ENCODE assay signal across 10 cellular contexts in the genomic region with DNA sequence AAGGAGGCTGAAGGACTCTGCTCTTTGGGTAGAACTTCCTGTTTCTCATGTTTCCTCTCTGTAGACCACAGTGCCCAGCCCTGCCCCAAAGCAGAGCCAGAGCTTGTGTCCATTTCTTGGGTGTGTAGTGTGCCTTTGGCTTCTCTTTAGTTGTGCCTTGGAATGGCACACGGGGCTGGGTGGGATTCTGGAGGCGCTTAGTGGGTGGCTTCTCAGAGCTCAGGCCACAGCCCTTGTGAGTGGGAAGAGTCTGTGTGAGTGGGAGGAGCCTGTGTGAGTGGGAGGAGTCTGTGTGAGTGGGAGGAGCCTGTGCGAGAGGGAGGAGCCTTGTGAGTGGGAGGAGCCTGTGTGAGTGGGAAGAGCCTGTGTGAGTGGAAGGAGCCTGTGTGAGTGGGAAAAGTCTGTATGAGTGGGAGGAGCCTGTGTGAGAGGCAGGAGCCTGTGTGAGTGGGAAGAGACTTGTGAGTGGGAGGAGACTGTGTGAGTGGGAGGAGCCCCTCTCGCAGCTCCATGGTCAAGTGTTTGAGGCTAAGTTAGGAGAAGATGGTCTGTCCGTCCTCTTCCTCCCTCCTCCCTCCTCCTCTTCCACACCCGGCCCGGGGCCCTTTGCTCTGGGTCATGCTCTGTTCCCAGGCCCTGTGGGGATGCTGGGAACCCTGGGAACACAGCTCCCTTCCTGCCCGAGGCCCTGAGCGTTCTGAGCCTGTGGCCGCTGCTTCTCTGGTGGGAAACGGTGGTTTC.
DNase-seq lines count a peak whose midpoint lies in the region; ATAC-seq and TF ChIP-seq lines count a peak whose summit lies in the region.
"Had no signal": no experiment of that assay in that cellular context is flagged by ENCODE, and none has a peak within 500 bp of the region (broad histone marks: within the 10 kb centered on the region; RNA-seq: fewer than 3 reads in every experiment).

No MANE protein-coding gene starts in this region.

- no peaks in the 10 kb centered on the region for H3K9me3 ChIP-seq in CD8-positive, alpha-beta T cell (ENCODE audit: low read length)
- H3K9me3 ChIP-seq in lower lobe of right lung, result peaks cover 10% of the 10 kb centered on the region

- H3K27ac ChIP-seq in CD8-positive, alpha-beta T cell (ENCODE audit: low read depth, low read length), result no peak overlapping the region
- H3K27ac ChIP-seq in lower lobe of right lung, result no peak overlapping the region

- POLR2A ChIA-PET in CD8-positive, alpha-beta T cell (lab: Charles Lee), result no interaction called here

- H3K4me3 ChIP-seq in CD8-positive, alpha-beta T cell (ENCODE audit: low read depth, low read length), result no peak overlapping the region
- no peak overlapping the region for H3K4me3 ChIP-seq in lower lobe of right lung

- CTCF ChIA-PET in CD8-positive, alpha-beta T cell (lab: Charles Lee), result interaction anchor here (1.0 kb wide), 1 partner anchor 19 kb away, joined by 3 read pairs; no protein-coding TSS in a partner anchor

- peaks cover 4% of the 10 kb centered on the region for H3K4me1 ChIP-seq in CD8-positive, alpha-beta T cell (ENCODE audit: insufficient read depth, low read length)
- H3K4me1 ChIP-seq in lower lobe of right lung, result peaks cover 57% of the 10 kb centered on the region

- H3K27me3 Mint-ChIP-seq in CD8-positive, alpha-beta T cell (ENCODE audit: low read depth), result no peaks in the 10 kb centered on the region
- H3K27me3 Mint-ChIP-seq in activated T-helper 2 cell treated with anti-CD3 and anti-CD28 coated beads, Interferon-gamma antibody, Interleukin-2, Interleukin-4, amounts not matched to agents 10 μg/mL and 5 μg/mL and 100 μg/mL, durations not matched to agents 14 hours and 24 hours and 36 hours (ENCODE audit: low read depth), result no peaks in the 10 kb centered on the region

- in situ Hi-C loops in KBM-7 (cut with MboI; ENCODE audit: low pct_unique_long_range_greater_than_20kb, low sequenced_read_pairs), result no loop called here

- peaks cover 22% of the 10 kb centered on the region for H3K36me3 Mint-ChIP-seq in CD8-positive, alpha-beta T cell
- peaks cover 36% of the 10 kb centered on the region for H3K36me3 Mint-ChIP-seq in activated T-helper 2 cell treated with anti-CD3 and anti-CD28 coated beads, Interferon-gamma antibody, Interleukin-2, Interleukin-4, amounts not matched to agents 10 μg/mL and 5 μg/mL and 100 μg/mL, durations not matched to agents 14 hours and 24 hours and 36 hours (ENCODE audit: low read depth)

- H3K9me3 Mint-ChIP-seq in CD8-positive, alpha-beta T cell, result peaks cover 11% of the 10 kb centered on the region
- H3K9me3 Mint-ChIP-seq in activated T-helper 2 cell treated with anti-CD3 and anti-CD28 coated beads, Interferon-gamma antibody, Interleukin-2, Interleukin-4, amounts not matched to agents 10 μg/mL and 5 μg/mL and 100 μg/mL, durations not matched to agents 14 hours and 24 hours and 36 hours, result peaks cover 22% of the 10 kb centered on the region

- no peaks in the 10 kb centered on the region for H3K27me3 ChIP-seq in CD8-positive, alpha-beta T cell (ENCODE audit: insufficient read depth, low read length)
- H3K27me3 ChIP-seq in lower lobe of right lung (ENCODE audit: low read depth), result no peaks in the 10 kb centered on the region

- H3K27ac Mint-ChIP-seq in CD8-positive, alpha-beta T cell, result no peak overlapping the region
- H3K27ac Mint-ChIP-seq in activated T-helper 2 cell treated with anti-CD3 and anti-CD28 coated beads, Interferon-gamma antibody, Interleukin-2, Interleukin-4, amounts not matched to agents 10 μg/mL and 5 μg/mL and 100 μg/mL, durations not matched to agents 14 hours and 24 hours and 36 hours, result peak overlapping the region; percentile 17
- H3K27ac Mint-ChIP-seq: WTC11 had no signal

- intact Hi-C loops in CD8-positive, alpha-beta T cell (cut with DNase I, micrococcal nuclease), result no loop called here
- intact Hi-C loops in activated T-helper 2 cell treated with anti-CD3 and anti-CD28 coated beads, Interferon-gamma antibody, Interleukin-2, Interleukin-4, amounts not matched to agents 10 μg/mL and 5 μg/mL and 100 μg/mL, durations not matched to agents 14 hours and 24 hours and 36 hours (cut with micrococcal nuclease), result no loop called here
- intact Hi-C loops in lower lobe of right lung (cut with DNase I), result no loop called here

- no peak overlapping the region for H3K4me3 Mint-ChIP-seq in CD8-positive, alpha-beta T cell
- H3K4me3 Mint-ChIP-seq in activated T-helper 2 cell treated with anti-CD3 and anti-CD28 coated beads, Interferon-gamma antibody, Interleukin-2, Interleukin-4, amounts not matched to agents 10 μg/mL and 5 μg/mL and 100 μg/mL, durations not matched to agents 14 hours and 24 hours and 36 hours (ENCODE audit: low read depth), result no peak overlapping the region
- H3K4me3 Mint-ChIP-seq: WTC11 had no signal

- no peak for TF ChIP-seq CTCF in CD8-positive, alpha-beta T cell (IDR thresholded peaks at IDR 0.05)
- no peak for TF ChIP-seq CTCF in lower lobe of right lung (IDR thresholded peaks at IDR 0.05)

- H3K36me3 ChIP-seq in CD8-positive, alpha-beta T cell (ENCODE audit: insufficient read depth, low read length), result no peaks in the 10 kb centered on the region
- H3K36me3 ChIP-seq in lower lobe of right lung, result no peaks in the 10 kb centered on the region

- ATAC-seq in CD8-positive, alpha-beta T cell, result peak; percentile 72
- peak; percentile 37 for ATAC-seq in lower lobe of right lung
- ATAC-seq in GM18873 (IDR thresholded peaks at IDR 0.05; ENCODE audit: low FRiP score, unreplicated experiment), result no peak
- ATAC-seq: WTC11 had no signal

- peaks cover 2% of the 10 kb centered on the region for H3K4me1 Mint-ChIP-seq in CD8-positive, alpha-beta T cell (ENCODE audit: low read depth)
- H3K4me1 Mint-ChIP-seq in activated T-helper 2 cell treated with anti-CD3 and anti-CD28 coated beads, Interferon-gamma antibody, Interleukin-2, Interleukin-4, amounts not matched to agents 10 μg/mL and 5 μg/mL and 100 μg/mL, durations not matched to agents 14 hours and 24 hours and 36 hours (ENCODE audit: low read depth), result peaks cover 19% of the 10 kb centered on the region
- H3K4me1 Mint-ChIP-seq: WTC11 had no signal

- no peak for DNase-seq in CD8-positive, alpha-beta T cell
- DNase-seq in KBM-7 (peak; percentile 36), lower lobe of right lung (no peak), amniotic stem cell (lab: John Stamatoyannopoulos, UW) (no peak), NCI-H1930 (lab: John Stamatoyannopoulos, UW) (no peak), hippocampal formation (lab: John Stamatoyannopoulos, UW) (no peak)
- peak; percentile 12 for DNase-seq in activated T-helper 2 cell treated with anti-CD3 and anti-CD28 coated beads, Interferon-gamma antibody, Interleukin-2, Interleukin-4, amounts not matched to agents 10 μg/mL and 5 μg/mL and 100 μg/mL, durations not matched to agents 14 hours and 24 hours and 36 hours (ENCODE audit: low spot score)
- DNase-seq: NCI-H524 treated with DMSO at 0.1 percent for 48 hours had no signal

Comparison
In these comparisons a context has a peak if more than half of its experiments do, and no peak if none do; other contexts are left out.
1. DNase-seq: peak in KBM-7 (single experiment) and activated T-helper 2 cell treated with anti-CD3 and anti-CD28 coated beads, Interferon-gamma antibody, Interleukin-2, Interleukin-4, amounts not matched to agents 10 μg/mL and 5 μg/mL and 100 μg/mL, durations not matched to agents 14 hours and 24 hours and 36 hours (single experiment); none in CD8-positive, alpha-beta T cell (0 of 7), lower lobe of right lung (single experiment), amniotic stem cell (single experiment), NCI-H1930 (0 of 2) and hippocampal formation (0 of 2).